9 cellular contexts compared by ENCODE assay signal in genomic region chr19:44552324-44552723, GRCh38. TPM values are rescaled to one million over a fixed set of nuclear protein-coding genes. Genes with fewer than 3 reads are reported as not detected.
DNase-seq lines count a peak whose midpoint lies in the region; ATAC-seq and TF ChIP-seq lines count a peak whose summit lies in the region.
"Had no signal": no experiment of that assay in that cellular context is flagged by ENCODE, and none has a peak within 500 bp of the region (broad histone marks: within the 10 kb centered on the region; RNA-seq: fewer than 3 reads in every experiment).

No MANE protein-coding gene starts in this region.

- H3K36me3 ChIP-seq in transverse colon, result no peaks in the 10 kb centered on the region

- no peaks in the 10 kb centered on the region for H3K9me3 Mint-ChIP-seq in Calu3 (ENCODE audit: low read depth, unreplicated experiment)
- peaks cover 10 to 18% of the 10 kb centered on the region in 2 donors for H3K9me3 Mint-ChIP-seq in effector memory CD8-positive, alpha-beta T cell

- H3K27ac ChIP-seq in transverse colon, result no peak overlapping the region

- in situ Hi-C loops in transverse colon (cut with MboI; ENCODE audit: low pct_ligation_motif_present in 1 of 4, low pct_unique_long_range_greater_than_20kb in 1 of 4, low sequenced_read_pairs in 3 of 4), result no loop called here

- no peaks in the 10 kb centered on the region for H3K27me3 ChIP-seq in transverse colon

- H3K4me1 Mint-ChIP-seq in Calu3 (ENCODE audit: low read depth, unreplicated experiment), result peaks cover 21% of the 10 kb centered on the region
- H3K4me1 Mint-ChIP-seq in effector memory CD8-positive, alpha-beta T cell (ENCODE audit: low read depth in 2 of 2), result no peaks in the 10 kb centered on the region

- ATAC-seq in effector memory CD8-positive, alpha-beta T cell (replicated peaks), result no peak
- ATAC-seq in HG03460 (IDR thresholded peaks at IDR 0.05; ENCODE audit: unreplicated experiment) (no peak), omental fat pad (ENCODE audit: low FRiP score) (no peak)

- H3K27ac Mint-ChIP-seq in Calu3 (ENCODE audit: unreplicated experiment), result no peak overlapping the region
- H3K27ac Mint-ChIP-seq in effector memory CD8-positive, alpha-beta T cell, result no peak overlapping the region

- no peak for TF ChIP-seq POLR2A in transverse colon (IDR thresholded peaks at IDR 0.05)

- H3K27me3 Mint-ChIP-seq in Calu3 (ENCODE audit: unreplicated experiment), result peaks cover 7% of the 10 kb centered on the region
- peaks cover 10 to 11% of the 10 kb centered on the region in 2 donors for H3K27me3 Mint-ChIP-seq in effector memory CD8-positive, alpha-beta T cell

- BruUV-seq in Calu3 (replicated peaks; lab: Mats Ljungman, UMichigan), result no TSS peak

- CTCF ChIA-PET in Calu3 (lab: Charles Lee), result no interaction called here

- no peaks in the 10 kb centered on the region for H3K9me3 ChIP-seq in transverse colon

- no peak overlapping the region for H3K4me3 Mint-ChIP-seq in Calu3 (ENCODE audit: low read depth, unreplicated experiment)
- no peak overlapping the region for H3K4me3 Mint-ChIP-seq in effector memory CD8-positive, alpha-beta T cell

- no peaks in the 10 kb centered on the region for H3K36me3 Mint-ChIP-seq in Calu3 (ENCODE audit: insufficient read depth, unreplicated experiment)
- no peaks in the 10 kb centered on the region for H3K36me3 Mint-ChIP-seq in effector memory CD8-positive, alpha-beta T cell (ENCODE audit: insufficient read depth)

- no peak for TF ChIP-seq EP300 in transverse colon (IDR thresholded peaks at IDR 0.05; ENCODE audit: low read depth)

- no peak overlapping the region for H3K4me3 ChIP-seq in WI38 (ENCODE audit: low read depth, low read length)
- H3K4me3 ChIP-seq in transverse colon, result no peak overlapping the region

- TF ChIP-seq CTCF in Calu3 (IDR thresholded peaks at IDR 0.05; ENCODE audit: unreplicated experiment), result peak; percentile 50
- peak; percentile 69 for TF ChIP-seq CTCF in WI38 (IDR thresholded peaks at IDR 0.05; ENCODE audit: low read depth, low read length)
- TF ChIP-seq CTCF in transverse colon (IDR thresholded peaks at IDR 0.05), result peak in 2 of 5 experiments; percentile 22 to 30
- TF ChIP-seq CTCF in omental fat pad (IDR thresholded peaks at IDR 0.05), result no peak

- DNase-seq in Calu3 (peak; percentile 62), HK-2 (ENCODE audit: unreplicated experiment) (peak; percentile 26), iPS DF 19.7 (ENCODE audit: low read depth, low spot score) (peak; percentile 33), transverse colon (peak; percentile 26), omental fat pad (ENCODE audit: low spot score) (no peak)
- DNase-seq in effector memory CD8-positive, alpha-beta T cell, result no peak

- H3K4me1 ChIP-seq in transverse colon, result peaks cover 0 to 5% (median 0%) of the 10 kb centered on the region in 4 donors

- intact Hi-C loops in Calu3 (cut with micrococcal nuclease; ENCODE audit: unreplicated experiment), result loop anchor here (2.0 kb wide), 1 partner anchor 40 kb away; no protein-coding TSS in a partner anchor
- intact Hi-C loops in transverse colon (cut with DNase I; ENCODE audit: low total_unique reads), result no loop called here

- WGBS in transverse colon (ENCODE audit: low coverage in 1 of 2), 2 donors, result 0% methylated on average over 3 of the region's 5 CpGs; no CpG with 5 or more reads in 1 of the 2 donors

RNA-seq across cellular contexts. Expression of gene CEACAM20, which starts 22.8 kb away (rescaled TPM):
- total RNA-seq in Calu3 (2022) (0.17 and 0.28 TPM in 2 replicates), transverse colon (under 1 TPM in 2 of 4 donors, not detected in 2; 0.48 to 0.68 TPM), omental fat pad (not detected)
- total RNA-seq: mononuclear cell had no signal

RNA-seq across cellular contexts. Expression of gene ZNF180, which starts 52.0 kb away (rescaled TPM):
- total RNA-seq in Calu3 (2022), result 12.7 TPM in 2 replicates
- 10 to 100 TPM in 1 of 4 donors, 1 to 10 TPM in 3; 6.4 to 59.7 (median 8.4) TPM for total RNA-seq in transverse colon
- 10 to 100 TPM in 1 of 4 donors, 1 to 10 TPM in 3; 4.8 to 14.5 (median 7.3) TPM for total RNA-seq in omental fat pad

Comparison
In these comparisons a context has a peak if more than half of its experiments do, and no peak if none do; other contexts are left out.
1. DNase-seq: peak in Calu3 (single experiment), HK-2 (single experiment), iPS DF 19.7 (single experiment) and transverse colon (single experiment); none in effector memory CD8-positive, alpha-beta T cell (0 of 3) and omental fat pad (single experiment).
2. CTCF ChIP-seq: peak in Calu3 (single experiment) and WI38 (single experiment); none in omental fat pad (0 of 3).